12 cellular contexts compared by ENCODE assay signal in genomic region chrX:30635630-30636029, GRCh38. TPM values are rescaled to one million over a fixed set of nuclear protein-coding genes. Genes with fewer than 3 reads are reported as not detected.
DNase-seq lines count a peak whose midpoint lies in the region; ATAC-seq, FAIRE-seq and TF ChIP-seq lines count a peak whose summit lies in the region.
"Had no signal": no experiment of that assay in that cellular context is flagged by ENCODE, and none has a peak within 500 bp of the region (broad histone marks: within the 10 kb centered on the region; RNA-seq: fewer than 3 reads in every experiment).

No MANE protein-coding gene starts in this region.

- H4K91ac ChIP-seq in H1 (replicated peaks; ENCODE audit: insufficient read length, low read length) = no peak overlapping the region

- peak in 2 of 4 donors; percentile 44 to 54 for ATAC-seq in pancreas
- ATAC-seq: stimulated activated naive CD8-positive, alpha-beta T cell treated with anti-CD3 and anti-CD28 coated beads, Interleukin-15, Interleukin-2, amounts not matched to agents 100 U/mL and 50 U/mL, for 24 hours had no signal

- H4K8ac ChIP-seq in H1 (ENCODE audit: extremely low read depth, insufficient read depth, low read length) = no peak overlapping the region

- H4K20me1 ChIP-seq in Loucy (ENCODE audit: insufficient read depth, low read length, poor library complexity, severe bottlenecking) (no peaks in the 10 kb centered on the region), H1 (replicated peaks in 1 of 2; ENCODE audit: control insufficient read depth in 1 of 2, insufficient read depth in 2 of 2, low read length in 2 of 2) (no peaks in the 10 kb centered on the region)

- no peaks in the 10 kb centered on the region for H3K79me2 ChIP-seq in Loucy (ENCODE audit: insufficient read depth, low read length)
- H3K79me2 ChIP-seq in H1 (ENCODE audit: control insufficient read depth in 1 of 2, insufficient read depth in 2 of 2, low read length in 2 of 2) = no peaks in the 10 kb centered on the region

- no peak overlapping the region for H2BK120ac ChIP-seq in H1 (replicated peaks; ENCODE audit: low read depth, low read length)

- H3K36me3 ChIP-seq in Loucy (ENCODE audit: insufficient read depth, low read length) (no peaks in the 10 kb centered on the region), H1 (ENCODE audit: control insufficient read depth in 2 of 4, insufficient read depth in 4 of 4, low read length in 3 of 4) (no peaks in the 10 kb centered on the region), pancreas (no peaks in the 10 kb centered on the region)
- H3K36me3 ChIP-seq: ascending aorta had no signal

- no peak overlapping the region for H3K18ac ChIP-seq in H1 (ENCODE audit: extremely low read depth, low read length)

- no peak overlapping the region for H2BK12ac ChIP-seq in H1 (ENCODE audit: low read depth, low read length)

- no peak overlapping the region for H3K4me3 ChIP-seq in Loucy (ENCODE audit: low read length, poor library complexity, severe bottlenecking)
- no peak overlapping the region for H3K4me3 ChIP-seq in H1 (ENCODE audit: extremely low read depth in 1 of 4, insufficient read depth in 2 of 4, low read depth in 3 of 4, low read length in 4 of 4)
- H3K4me3 ChIP-seq in pancreas = no peak overlapping the region
- H3K4me3 ChIP-seq: ascending aorta had no signal

- H3K4ac ChIP-seq in H1 (replicated peaks; ENCODE audit: insufficient read length, low read depth, low read length) = no peak overlapping the region

- CTCF ChIA-PET in H1 (lab: Charles Lee; ENCODE audit: partially characterized antibody) = interaction anchor here (0.6 to 1.7 kb wide), 17 partner anchors 16 to 235 kb away, joined by 3 to 13 read pairs (median 4); no protein-coding TSS in a partner anchor

- H3F3A ChIP-seq in Loucy (ENCODE audit: low read depth) = no peaks in the 10 kb centered on the region

- H3K56ac ChIP-seq in H1 (replicated peaks; ENCODE audit: insufficient read length, low read depth, low read length) = no peak overlapping the region

- H3K9me2 ChIP-seq in Loucy (replicated peaks; ENCODE audit: low read depth, low read length) = no peaks in the 10 kb centered on the region

- H2BK5ac ChIP-seq in H1 (ENCODE audit: low read depth, low read length) = no peak overlapping the region

- H2BK15ac ChIP-seq in H1 (ENCODE audit: low read length) = no peak overlapping the region

- TF ChIP-seq RAD21 in H1 (IDR thresholded peaks at IDR 0.05 in 1 of 2, conservative IDR thresholded peaks at IDR 0.05 in 1 of 2; ENCODE audit: low read depth in 2 of 2, low read length in 2 of 2) = peak; percentile 53 to 56

- no peak for TF ChIP-seq EP300 in H1 (IDR thresholded peaks at IDR 0.05; ENCODE audit: borderline replicate concordance in 1 of 2, low read depth in 2 of 2, low read length in 2 of 2)

- H2AK5ac ChIP-seq in H1 (ENCODE audit: low read depth, low read length) = no peak overlapping the region

- H3K9me3 ChIP-seq in Loucy (ENCODE audit: insufficient read depth, low read depth, low read length) (no peaks in the 10 kb centered on the region), H1 (ENCODE audit: insufficient read depth in 2 of 2, low read depth in 1 of 2, low read length in 1 of 2) (peaks cover 0 to 8% of the 10 kb centered on the region in 2 experiments; a peak in 1 of 4 replicates), pancreas (no peaks in the 10 kb centered on the region)
- H3K9me3 ChIP-seq: ascending aorta had no signal

- H2BK20ac ChIP-seq in H1 (ENCODE audit: low read length) = no peak overlapping the region

- H3K4me2 ChIP-seq in Loucy (ENCODE audit: low read depth, low read length, poor library complexity, severe bottlenecking) (no peak overlapping the region), H1 (ENCODE audit: insufficient read depth in 1 of 2, low read depth in 2 of 2, low read length in 2 of 2) (no peak overlapping the region)

- H3K27me3 ChIP-seq in Loucy (ENCODE audit: insufficient read depth, low read length, poor library complexity, severe bottlenecking) = no peaks in the 10 kb centered on the region
- H3K27me3 ChIP-seq in H1 (replicated peaks in 1 of 4; ENCODE audit: control insufficient read depth in 3 of 4, extremely low read depth in 1 of 4, insufficient read depth in 3 of 4, low read length in 3 of 4) = no peaks in the 10 kb centered on the region
- H3K27me3 ChIP-seq in pancreas = no peaks in the 10 kb centered on the region
- H3K27me3 ChIP-seq: ascending aorta had no signal

- POLR2A ChIA-PET in H1 (lab: Charles Lee; ENCODE audit: partially characterized antibody) = no interaction called here

- H3K27ac ChIP-seq in H1 (ENCODE audit: low read depth, low read length) = no peak overlapping the region
- H3K27ac ChIP-seq in pancreas = no peak overlapping the region
- H3K27ac ChIP-seq: ascending aorta had no signal

- no peak overlapping the region for H3K23ac ChIP-seq in H1 (ENCODE audit: insufficient read length)

- no peaks in the 10 kb centered on the region for H3K23me2 ChIP-seq in H1 (ENCODE audit: low read depth, low read length)

- no peak for TF ChIP-seq POLR2A in H1 (IDR thresholded peaks at IDR 0.05; ENCODE audit: control extremely low read depth in 1 of 2, low read depth in 2 of 2, low read length in 2 of 2)

- H3K79me1 ChIP-seq in H1 (ENCODE audit: low read depth, low read length) = no peaks in the 10 kb centered on the region

- H2AFZ ChIP-seq in Loucy (ENCODE audit: low read length) (no peak overlapping the region), H1 (ENCODE audit: low read length) (no peak overlapping the region)

- no peak overlapping the region for H4K5ac ChIP-seq in H1 (ENCODE audit: insufficient read length, low read depth, low read length)

- peak; percentile 44 for TF ChIP-seq CTCF in Loucy (conservative IDR thresholded peaks at IDR 0.05; ENCODE audit: low read length)
- no peak; a peak in 1 of 4 replicates for TF ChIP-seq CTCF in H1 (IDR thresholded peaks at IDR 0.05; ENCODE audit: control extremely low read depth in 1 of 3, insufficient read depth in 1 of 3, low read depth in 1 of 3, low read length in 3 of 3)
- no peak for TF ChIP-seq CTCF in pancreas (IDR thresholded peaks at IDR 0.05)

- WGBS in H1 (ENCODE audit: extremely low coverage in 1 of 2, insufficient coverage in 1 of 2, insufficient read length in 1 of 2, insufficient replicate concordance in 2 of 2, low coverage in 1 of 2, low lambda C conversion rate in 2 of 2, missing lambda C conversion rate in 1 of 2), 2 experiments = 73% methylated on average over 4 of the region's 4 CpGs; no CpG with 5 or more reads in 1 of the 2 experiments
- 38 to 49% methylated on average over 4 of the region's 4 CpGs for WGBS in pancreas, 2 donors

- H3K9ac ChIP-seq in Loucy (ENCODE audit: low read depth, low read length, poor library complexity, severe bottlenecking) (no peak overlapping the region), H1 (replicated peaks in 1 of 4; ENCODE audit: extremely low read depth in 1 of 4, low read depth in 3 of 4, low read length in 3 of 4) (no peak overlapping the region)

- FAIRE-seq in H1 (lab: Jason Lieb, UNC) (no peak), pancreas (lab: Jason Lieb, UNC) (peak; percentile 54)

- DNase-seq in SKM-1 treated with dmso at 0.1 percent for 144 hours (lab: John Stamatoyannopoulos, UW; ENCODE audit: unreplicated experiment) (peak; percentile 7), SKM-1 (lab: John Stamatoyannopoulos, UW; ENCODE audit: unreplicated experiment) (no peak), H1 (ENCODE audit: low read depth in 1 of 2, low spot score in 2 of 2) (no peak), pancreas (no peak), DMS153 treated with DMSO at 0.1 percent for 48 hours (lab: John Stamatoyannopoulos, UW; ENCODE audit: unreplicated experiment) (no peak), NCI-H128 (lab: John Stamatoyannopoulos, UW; ENCODE audit: unreplicated experiment) (no peak), SIG-M5 treated with dmso at 0.1 percent for 504 hours (lab: John Stamatoyannopoulos, UW; ENCODE audit: unreplicated experiment) (no peak)
- DNase-seq: C1 segment of cervical spinal cord; stimulated activated naive CD8-positive, alpha-beta T cell treated with anti-CD3 and anti-CD28 coated beads, Interleukin-15, Interleukin-2, amounts not matched to agents 100 U/mL and 50 U/mL, for 24 hours had no signal

- intact Hi-C loops in pancreas (cut with DNase I) = no loop called here

- H3K4me1 ChIP-seq in Loucy (ENCODE audit: insufficient read depth, low read length, poor library complexity, severe bottlenecking) = no peaks in the 10 kb centered on the region
- H3K4me1 ChIP-seq in H1 (replicated peaks in 1 of 4; ENCODE audit: control insufficient read depth in 3 of 4, insufficient read depth in 4 of 4, low read length in 3 of 4) = no peaks in the 10 kb centered on the region
- H3K4me1 ChIP-seq in pancreas = no peaks in the 10 kb centered on the region
- H3K4me1 ChIP-seq: ascending aorta had no signal

- no peak overlapping the region for H3K14ac ChIP-seq in H1 (ENCODE audit: insufficient read length)

TF ChIP-seq in H1, 55 proteins besides CTCF, POLR2A, EP300 and RAD21 (continues in another document):
- TF ChIP-seq CHD1 (IDR thresholded peaks at IDR 0.05; ENCODE audit: low read depth, low read length) = no peak
- TF ChIP-seq GTF2F1 (IDR thresholded peaks at IDR 0.05; ENCODE audit: borderline replicate concordance, low read depth, low read length) = no peak
- no peak for TF ChIP-seq BRCA1 (IDR thresholded peaks at IDR 0.05; ENCODE audit: low read depth, low read length)
- TF ChIP-seq POLR2AphosphoS5 (IDR thresholded peaks at IDR 0.05; ENCODE audit: low read depth, low read length) = no peak

RNA-seq across cellular contexts. Expression of gene GK, which starts 17.6 kb away (rescaled TPM):
- total RNA-seq in H1 (2021; fragmentation: NEBNext Ultra II Directional; extraction: Animal tissue kit (Norgen Biotek cat#: 25700)) = 9.4 and 11.2 TPM in 2 replicates
- polyA plus RNA-seq in H1 (2011; rRNA removed) (2.2 and 2.9 TPM in 2 replicates), pancreas (1 to 10 TPM; 1.3 to 3.9 TPM)
- 4.9 TPM for polyA plus RNA-seq in H1 (2011; cell fraction: cytosol; rRNA removed)
- 4.7 TPM for polyA plus RNA-seq in H1 (2011; cell fraction: nucleus; rRNA removed)
- 4.7 to 9.3 TPM (median 6.0 TPM) in 4 replicates for polyA plus RNA-seq in H1 (2012, experiment 1 of 2)
- polyA plus RNA-seq in H1 (2012, experiment 2 of 2) = 0.59 TPM
- polyA plus RNA-seq in H1 (2013, experiment 1 of 2) = 5.1 TPM
- 4.5 TPM for polyA plus RNA-seq in H1 (2013, experiment 2 of 2)
- polyA minus RNA-seq in H1 (2011; rRNA and poly(A)+ RNA removed) = 6.2 and 8.8 TPM in 2 replicates
- 4.9 TPM for polyA minus RNA-seq in H1 (2011; cell fraction: cytosol; rRNA and poly(A)+ RNA removed)
- 5.0 TPM for polyA minus RNA-seq in H1 (2011; cell fraction: nucleus; rRNA and poly(A)+ RNA removed)
- total RNA-seq in pancreas = 1 to 10 TPM; 1.6 to 7.5 (median 2.6) TPM

RNA-seq across cellular contexts. Expression of gene TASL, which starts 58.1 kb away (rescaled TPM):
- not detected in 2 replicates for total RNA-seq in H1 (2021; fragmentation: NEBNext Ultra II Directional; extraction: Animal tissue kit (Norgen Biotek cat#: 25700))
- not detected in 2 replicates for polyA plus RNA-seq in H1 (2011; rRNA removed)
- polyA plus RNA-seq in H1 (2011; cell fraction: cytosol; rRNA removed) = not detected
- polyA plus RNA-seq in H1 (2011; cell fraction: nucleus; rRNA removed) = not detected
- not detected in 4 replicates for polyA plus RNA-seq in H1 (2012, experiment 1 of 2)
- not detected for polyA plus RNA-seq in H1 (2012, experiment 2 of 2)
- not detected for polyA plus RNA-seq in H1 (2013, experiment 1 of 2)
- polyA plus RNA-seq in H1 (2013, experiment 2 of 2) = not detected
- not detected in 2 replicates for polyA minus RNA-seq in H1 (2011; rRNA and poly(A)+ RNA removed)
- polyA minus RNA-seq in H1 (2011; cell fraction: cytosol; rRNA and poly(A)+ RNA removed) = not detected
- not detected for polyA minus RNA-seq in H1 (2011; cell fraction: nucleus; rRNA and poly(A)+ RNA removed)
- total RNA-seq in pancreas = 1 to 10 TPM in 2 of 6 donors, under 1 TPM in 3, not detected in 1; 0.09 to 3.0 (median 0.35) TPM
- under 1 TPM; 0.09 to 0.27 TPM for polyA plus RNA-seq in pancreas
- total RNA-seq: ascending aorta, renal cortical epithelial cell had no signal
